ENCODE assay signal across 10 cellular contexts in genomic region chr7:1529383-1530116, GRCh38. TPM values are rescaled to one million over a fixed set of nuclear protein-coding genes. Genes with fewer than 3 reads are reported as not detected.
A peak's percentile ranks its signal among the peaks of the same experiment; 100 is the strongest.
DNase-seq lines count a peak whose midpoint lies in the region; ATAC-seq and TF ChIP-seq lines count a peak whose summit lies in the region.
"Had no signal": no experiment of that assay in that cellular context is flagged by ENCODE, and none has a peak within 500 bp of the region (broad histone marks: within the 10 kb centered on the region; RNA-seq: fewer than 3 reads in every experiment).

No MANE protein-coding gene starts in this region.

- peaks cover 8% of the 10 kb centered on the region for H3K27me3 Mint-ChIP-seq in activated T-cell treated with anti-CD3 and anti-CD28 coated beads, Interleukin-2, amount 50 U/mL, for 4 hours (ENCODE audit: low read depth)
- H3K27me3 Mint-ChIP-seq in activated T-cell treated with anti-CD3 and anti-CD28 coated beads, Interleukin-2, amount 50 U/mL, for 72 hours (ENCODE audit: low read depth), result peaks cover 16% of the 10 kb centered on the region
- H3K27me3 Mint-ChIP-seq in immature natural killer cell (ENCODE audit: low read depth in 3 of 3), result peaks cover 12 to 28% (median 23%) of the 10 kb centered on the region in 3 donors

- H3K36me3 ChIP-seq in colonic mucosa, result no peaks in the 10 kb centered on the region
- H3K36me3 ChIP-seq: ascending aorta had no signal

- CTCF ChIA-PET in RWPE1 (lab: Yijun Ruan, JAX), result interaction anchor here (0.6 kb wide), 2 partner anchors 16 to 25 kb away, joined by 4 read pairs; no protein-coding TSS in a partner anchor

- H3K27ac ChIP-seq in RWPE1, result peak overlapping the region; percentile 99; the same call in 1 of the 2 replicates
- no peak overlapping the region for H3K27ac ChIP-seq in colonic mucosa

- TF ChIP-seq POLR2A in GM18505 (IDR thresholded peaks at IDR 0.05; ENCODE audit: borderline replicate concordance, extremely low read depth, insufficient read depth, insufficient read length), result no peak

- H3K4me1 ChIP-seq in colonic mucosa, result peaks cover 12% of the 10 kb centered on the region

- H3K9me3 ChIP-seq in colonic mucosa, result no peaks in the 10 kb centered on the region
- H3K9me3 ChIP-seq: ascending aorta, upper lobe of left lung had no signal

- no peaks in the 10 kb centered on the region for H3K36me3 Mint-ChIP-seq in activated T-cell treated with anti-CD3 and anti-CD28 coated beads, Interleukin-2, amount 50 U/mL, for 4 hours (ENCODE audit: insufficient read depth)
- H3K36me3 Mint-ChIP-seq in activated T-cell treated with anti-CD3 and anti-CD28 coated beads, Interleukin-2, amount 50 U/mL, for 72 hours (ENCODE audit: insufficient read depth in 2 of 2), result no peaks in the 10 kb centered on the region
- H3K36me3 Mint-ChIP-seq in immature natural killer cell, result no peaks in the 10 kb centered on the region
- peaks cover 34% of the 10 kb centered on the region for H3K36me3 Mint-ChIP-seq in stimulated activated effector memory CD8-positive, alpha-beta T cell treated with anti-CD3 and anti-CD28 coated beads, Interleukin-12 subunit alpha, Interleukin-12 subunit beta, amount 100 ng/mL, for 72 hours

- no peak overlapping the region for H3K27ac Mint-ChIP-seq in activated T-cell treated with anti-CD3 and anti-CD28 coated beads, Interleukin-2, amount 50 U/mL, for 72 hours
- peak overlapping the region in 5 of 6 donors; percentile 74 to 80 (median 80) for H3K27ac Mint-ChIP-seq in immature natural killer cell
- no peak overlapping the region for H3K27ac Mint-ChIP-seq in stimulated activated effector memory CD8-positive, alpha-beta T cell treated with anti-CD3 and anti-CD28 coated beads, Interleukin-12 subunit alpha, Interleukin-12 subunit beta, amount 100 ng/mL, for 72 hours

- H3K9ac ChIP-seq in colonic mucosa (ENCODE audit: low read depth in 2 of 2, low read length in 2 of 2), result no peak overlapping the region

- intact Hi-C loops in colonic mucosa (cut with DNase I), result no loop called here

- H3K9me3 Mint-ChIP-seq in activated T-cell treated with anti-CD3 and anti-CD28 coated beads, Interleukin-2, amount 50 U/mL, for 4 hours, result no peaks in the 10 kb centered on the region
- H3K9me3 Mint-ChIP-seq in activated T-cell treated with anti-CD3 and anti-CD28 coated beads, Interleukin-2, amount 50 U/mL, for 72 hours, result no peaks in the 10 kb centered on the region
- no peaks in the 10 kb centered on the region for H3K9me3 Mint-ChIP-seq in immature natural killer cell
- H3K9me3 Mint-ChIP-seq in stimulated activated effector memory CD8-positive, alpha-beta T cell treated with anti-CD3 and anti-CD28 coated beads, Interleukin-12 subunit alpha, Interleukin-12 subunit beta, amount 100 ng/mL, for 72 hours, result no peaks in the 10 kb centered on the region

- H3K4me3 Mint-ChIP-seq in activated T-cell treated with anti-CD3 and anti-CD28 coated beads, Interleukin-2, amount 50 U/mL, for 4 hours, result peak overlapping the region; percentile 74
- H3K4me3 Mint-ChIP-seq in activated T-cell treated with anti-CD3 and anti-CD28 coated beads, Interleukin-2, amount 50 U/mL, for 72 hours, result peak overlapping the region in 1 of 2 donors; percentile 73
- H3K4me3 Mint-ChIP-seq in immature natural killer cell, result peak overlapping the region; percentile 62 to 77 (median 72)
- peak overlapping the region; percentile 54 for H3K4me3 Mint-ChIP-seq in stimulated activated effector memory CD8-positive, alpha-beta T cell treated with anti-CD3 and anti-CD28 coated beads, Interleukin-12 subunit alpha, Interleukin-12 subunit beta, amount 100 ng/mL, for 72 hours

- POLR2A ChIA-PET in RWPE1 (lab: Yijun Ruan, JAX; ENCODE audit: low non-redundant PET), result no interaction called here

- ATAC-seq in activated T-cell treated with anti-CD3 and anti-CD28 coated beads, Interleukin-2, amount 50 U/mL, for 4 hours, result no peak
- ATAC-seq in activated T-cell treated with anti-CD3 and anti-CD28 coated beads, Interleukin-2, amount 50 U/mL, for 72 hours (replicated peaks in 1 of 2), result no peak
- ATAC-seq in stimulated activated effector memory CD8-positive, alpha-beta T cell treated with anti-CD3 and anti-CD28 coated beads, Interleukin-12 subunit alpha, Interleukin-12 subunit beta, amount 100 ng/mL, for 72 hours, result no peak
- ATAC-seq in GM18505 (IDR thresholded peaks at IDR 0.05; ENCODE audit: unreplicated experiment) (no peak), GM18520 (IDR thresholded peaks at IDR 0.05; ENCODE audit: unreplicated experiment) (no peak)

- no peak overlapping the region for H3K4me3 ChIP-seq in colonic mucosa

- H3K4me1 Mint-ChIP-seq in activated T-cell treated with anti-CD3 and anti-CD28 coated beads, Interleukin-2, amount 50 U/mL, for 4 hours (ENCODE audit: low read depth), result peaks cover 30% of the 10 kb centered on the region
- H3K4me1 Mint-ChIP-seq in activated T-cell treated with anti-CD3 and anti-CD28 coated beads, Interleukin-2, amount 50 U/mL, for 72 hours (ENCODE audit: low read depth), result peaks cover 25% of the 10 kb centered on the region
- peaks cover 24 to 32% of the 10 kb centered on the region in 2 donors for H3K4me1 Mint-ChIP-seq in immature natural killer cell
- peaks cover 32% of the 10 kb centered on the region for H3K4me1 Mint-ChIP-seq in stimulated activated effector memory CD8-positive, alpha-beta T cell treated with anti-CD3 and anti-CD28 coated beads, Interleukin-12 subunit alpha, Interleukin-12 subunit beta, amount 100 ng/mL, for 72 hours

- TF ChIP-seq CTCF in RWPE1 (conservative IDR thresholded peaks at IDR 0.05; ENCODE audit: low read depth) (no peak), colonic mucosa (IDR thresholded peaks at IDR 0.05) (no peak)

- H3K27me3 ChIP-seq in colonic mucosa, result no peaks in the 10 kb centered on the region
- H3K27me3 ChIP-seq: ascending aorta, upper lobe of left lung had no signal

- no peak for DNase-seq in activated T-cell treated with anti-CD3 and anti-CD28 coated beads, Interleukin-2, amount 50 U/mL, for 4 hours
- DNase-seq in activated T-cell treated with anti-CD3 and anti-CD28 coated beads, Interleukin-2, amount 50 U/mL, for 72 hours, result no peak
- DNase-seq in RWPE1 (ENCODE audit: low spot score), result no peak
- DNase-seq in immature natural killer cell, result no peak
- DNase-seq in stimulated activated effector memory CD8-positive, alpha-beta T cell treated with anti-CD3 and anti-CD28 coated beads, Interleukin-12 subunit alpha, Interleukin-12 subunit beta, amount 100 ng/mL, for 72 hours (ENCODE audit: low spot score in 2 of 2), result no peak
- no peak for DNase-seq in colonic mucosa

RNA-seq across cellular contexts. Expression of gene MAFK, which starts 1.0 kb away (rescaled TPM):
- total RNA-seq in activated T-cell treated with anti-CD3 and anti-CD28 coated beads, Interleukin-2, amount 50 U/mL, for 4 hours, result 10 to 100 TPM; 77.6 to 79.5 (median 78.2) TPM
- 10 to 100 TPM; 27.0 to 30.7 TPM for total RNA-seq in activated T-cell treated with anti-CD3 and anti-CD28 coated beads, Interleukin-2, amount 50 U/mL, for 72 hours
- under 1 TPM; 0.06 to 0.86 (median 0.76) TPM for polyA plus RNA-seq in immature natural killer cell
- 10 to 100 TPM; 30.7 to 42.4 TPM for total RNA-seq in colonic mucosa

RNA-seq across cellular contexts. Expression of gene INTS1, which starts 25.4 kb away (rescaled TPM):
- 100 to 1,000 TPM; 110 to 126 (median 119) TPM for total RNA-seq in activated T-cell treated with anti-CD3 and anti-CD28 coated beads, Interleukin-2, amount 50 U/mL, for 4 hours
- total RNA-seq in activated T-cell treated with anti-CD3 and anti-CD28 coated beads, Interleukin-2, amount 50 U/mL, for 72 hours, result 10 to 100 TPM; 57.0 to 63.9 TPM
- polyA plus RNA-seq in immature natural killer cell, result 10 to 100 TPM in 2 of 3 donors, 1 to 10 TPM in 1; 5.2 to 33.6 (median 11.0) TPM
- 100 to 1,000 TPM in 1 of 2 donors, 10 to 100 TPM in 1; 61.0 to 141 TPM for total RNA-seq in colonic mucosa

RNA-seq across cellular contexts. Expression of gene TMEM184A, which starts 26.5 kb away (rescaled TPM):
- total RNA-seq in activated T-cell treated with anti-CD3 and anti-CD28 coated beads, Interleukin-2, amount 50 U/mL, for 4 hours, result under 1 TPM; 0.11 to 0.19 (median 0.15) TPM
- total RNA-seq in activated T-cell treated with anti-CD3 and anti-CD28 coated beads, Interleukin-2, amount 50 U/mL, for 72 hours, result under 1 TPM in 1 of 2 donors, not detected in 1; 0.10 TPM
- not detected for polyA plus RNA-seq in immature natural killer cell
- 10 to 100 TPM; 35.8 to 54.3 TPM for total RNA-seq in colonic mucosa
- total RNA-seq: ascending aorta had no signal

RNA-seq across cellular contexts. Expression of gene PSMG3, which starts 40.3 kb away (rescaled TPM):
- 10 to 100 TPM; 75.8 to 82.5 (median 82.5) TPM for total RNA-seq in activated T-cell treated with anti-CD3 and anti-CD28 coated beads, Interleukin-2, amount 50 U/mL, for 4 hours
- 10 to 100 TPM; 49.7 to 53.6 TPM for total RNA-seq in activated T-cell treated with anti-CD3 and anti-CD28 coated beads, Interleukin-2, amount 50 U/mL, for 72 hours
- polyA plus RNA-seq in immature natural killer cell, result 10 to 100 TPM; 56.3 to 71.0 (median 61.9) TPM
- total RNA-seq in colonic mucosa, result 10 to 100 TPM; 28.7 to 45.8 TPM

Comparison
In these comparisons a context has a peak if more than half of its experiments do, and no peak if none do; other contexts are left out.
1. H3K27ac Mint-ChIP-seq: peak in immature natural killer cell (5 of 6); none in activated T-cell treated with anti-CD3 and anti-CD28 coated beads, Interleukin-2, amount 50 U/mL, for 72 hours (single experiment) and stimulated activated effector memory CD8-positive, alpha-beta T cell treated with anti-CD3 and anti-CD28 coated beads, Interleukin-12 subunit alpha, Interleukin-12 subunit beta, amount 100 ng/mL, for 72 hours (single experiment).
2. RNA of gene TMEM184A, which starts 26.5 kb away (total RNA-seq): 35.8 to 54.3 TPM in colonic mucosa; 0.10 TPM in activated T-cell treated with anti-CD3 and anti-CD28 coated beads, Interleukin-2, amount 50 U/mL, for 72 hours and 0.11 to 0.19 TPM in activated T-cell treated with anti-CD3 and anti-CD28 coated beads, Interleukin-2, amount 50 U/mL, for 4 hours; every median in the first group is over 10 times any median in the second.